ENCODE assay signal across 26 cellular contexts in the genomic region with DNA sequence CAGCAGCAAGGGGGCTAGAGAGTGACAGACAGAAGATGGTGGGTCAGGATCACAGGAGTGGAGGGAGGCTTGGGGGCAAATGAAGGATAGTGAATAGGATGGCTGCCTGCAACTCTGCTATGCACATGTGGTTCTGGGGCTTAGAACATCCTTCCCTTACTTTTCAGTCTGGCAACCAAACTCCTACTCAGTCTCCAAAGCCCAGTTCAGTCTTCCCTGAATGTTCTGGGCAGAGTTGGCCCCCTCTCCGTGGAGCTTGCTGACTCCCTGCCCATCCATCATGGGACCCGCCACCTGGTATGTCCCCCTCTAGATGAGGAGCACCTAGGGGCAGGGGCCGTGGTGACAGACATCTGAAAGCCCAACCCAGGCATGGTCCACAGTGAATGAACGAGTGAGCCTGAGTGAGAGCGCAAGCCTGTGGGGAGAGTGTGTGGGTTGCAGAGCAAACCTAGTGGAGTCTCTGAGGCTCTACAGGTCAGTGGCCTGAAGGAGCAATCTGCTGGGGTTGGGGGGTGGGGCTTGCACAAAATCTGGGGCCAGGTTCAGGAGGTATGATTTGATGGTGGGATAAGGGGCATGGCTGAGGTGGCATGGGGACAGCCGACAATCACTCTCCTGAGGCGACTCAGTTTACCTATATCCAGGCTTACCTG.
"Had no signal": no experiment of that assay in that cellular context is flagged by ENCODE, and none has a peak within 500 bp of the region (broad histone marks: within the 10 kb centered on the region; RNA-seq: fewer than 3 reads in every experiment).

No MANE protein-coding gene starts in this region.

- H2AFZ ChIP-seq: hepatocyte, parathyroid adenoma had no signal

- H3K36me3 Mint-ChIP-seq: activated naive CD8-positive, alpha-beta T cell; brain; stimulated activated effector memory CD8-positive, alpha-beta T cell treated with anti-CD3 and anti-CD28 coated beads, Interleukin-12 subunit alpha, Interleukin-12 subunit beta, amount 100 ng/mL, for 72 hours had no signal

- H3K4me2 ChIP-seq: hepatocyte had no signal

- H3K4me3 Mint-ChIP-seq: activated naive CD8-positive, alpha-beta T cell; brain; effector memory CD8-positive, alpha-beta T cell; stimulated activated effector memory CD8-positive, alpha-beta T cell treated with anti-CD3 and anti-CD28 coated beads, Interleukin-12 subunit alpha, Interleukin-12 subunit beta, amount 100 ng/mL, for 72 hours had no signal

- ATAC-seq: effector memory CD8-positive, alpha-beta T cell; psoas muscle had no signal

- H3K79me2 ChIP-seq: hepatocyte, parathyroid adenoma had no signal

- H3K27ac ChIP-seq: ascending aorta, cardiac muscle cell, colonic mucosa, dorsolateral prefrontal cortex, esophagus muscularis mucosa, hepatocyte, parathyroid adenoma, psoas muscle, sigmoid colon, suprapubic skin, tibial nerve had no signal

- H3K9me3 Mint-ChIP-seq: effector memory CD8-positive, alpha-beta T cell; stimulated activated effector memory CD8-positive, alpha-beta T cell treated with anti-CD3 and anti-CD28 coated beads, Interleukin-12 subunit alpha, Interleukin-12 subunit beta, amount 100 ng/mL, for 72 hours had no signal

- DNase-seq: activated CD4-positive, alpha-beta T cell treated with anti-CD3 and anti-CD28 coated beads, Interleukin-2, amount 50 U/mL, for 4 hours; activated CD4-positive, CD25-positive, alpha-beta regulatory T cell; activated effector memory CD4-positive, alpha-beta T cell treated with Interleukin-2 at 50 U/mL for 16 hours; activated naive CD4-positive, alpha-beta T cell treated with Interleukin-2 at 50 U/mL for 16 hours; cerebellar nuclear complex; colonic mucosa; effector memory CD8-positive, alpha-beta T cell; foreskin melanocyte; midbrain; naive thymus-derived CD4-positive, alpha-beta T cell; occipital lobe; sigmoid colon; small intestine; stimulated activated CD4-positive, alpha-beta T cell treated with anti-CD3 and anti-CD28 coated beads, Interleukin-4, amount 100 ng/mL, for 24 hours had no signal

- H3K4me3 ChIP-seq: ascending aorta, cardiac muscle cell, colonic mucosa, dorsolateral prefrontal cortex, esophagus muscularis mucosa, hepatocyte, psoas muscle, sigmoid colon, suprapubic skin, tibial nerve had no signal

- H3K9me3 ChIP-seq: ascending aorta, colonic mucosa, esophagus muscularis mucosa, sigmoid colon, suprapubic skin had no signal

- H3K27ac Mint-ChIP-seq: brain; effector memory CD8-positive, alpha-beta T cell; stimulated activated effector memory CD8-positive, alpha-beta T cell treated with anti-CD3 and anti-CD28 coated beads, Interleukin-12 subunit alpha, Interleukin-12 subunit beta, amount 100 ng/mL, for 72 hours had no signal

- H3K9ac ChIP-seq: parathyroid adenoma had no signal

- H3K4me1 ChIP-seq: colonic mucosa, parathyroid adenoma, psoas muscle had no signal

- H3K27me3 ChIP-seq: ascending aorta, cardiac muscle cell, colonic mucosa, sigmoid colon, tibial nerve had no signal

- H3K36me3 ChIP-seq: ascending aorta, cardiac muscle cell, colonic mucosa, esophagus muscularis mucosa, sigmoid colon, suprapubic skin, tibial nerve had no signal
